28 cellular contexts compared by ENCODE assay signal in genomic region chr2:120290737-120291136, GRCh38. TPM values are rescaled to one million over a fixed set of nuclear protein-coding genes. Genes with fewer than 3 reads are reported as not detected.
A peak's percentile ranks its signal among the peaks of the same experiment; 100 is the strongest.
DNase-seq lines count a peak whose midpoint lies in the region; ATAC-seq and TF ChIP-seq lines count a peak whose summit lies in the region.
"Had no signal": no experiment of that assay in that cellular context is flagged by ENCODE, and none has a peak within 500 bp of the region (broad histone marks: within the 10 kb centered on the region; RNA-seq: fewer than 3 reads in every experiment).

No MANE protein-coding gene starts in this region.

- H3K9ac ChIP-seq in SK-N-SH: no peak overlapping the region
- no peak overlapping the region for H3K9ac ChIP-seq in HUES64 (ENCODE audit: low read depth, low read length)
- H3K9ac ChIP-seq in trophoblast cell (ENCODE audit: low read length): no peak overlapping the region
- H3K9ac ChIP-seq: BLaER1 treated with 17β-estradiol and CSF1 and Interleukin-3, amounts not matched to agents 10 nM and 100 nM had no signal

- POLR2A ChIA-PET in SK-N-SH (lab: Yijun Ruan, JAX): no interaction called here

- no peak overlapping the region for H3K18ac ChIP-seq in trophoblast cell (ENCODE audit: low read length)

- H4K8ac ChIP-seq in trophoblast cell (ENCODE audit: low read depth, low read length): no peak overlapping the region

- H3K36me3 ChIP-seq in SK-N-SH (replicated peaks in 1 of 2; ENCODE audit: control insufficient read depth in 1 of 2, insufficient read depth in 2 of 2, low read length in 1 of 2) (peaks cover 23 to 29% of the 10 kb centered on the region in 2 experiments), HUES64 (ENCODE audit: insufficient read depth, low read length) (no peaks in the 10 kb centered on the region; the same call in 1 of the 2 replicates), trophoblast cell (ENCODE audit: control insufficient read depth in 1 of 2, insufficient read depth in 2 of 2, low read length in 2 of 2) (peaks cover 3 to 8% of the 10 kb centered on the region in 2 experiments)

- H4K12ac ChIP-seq in trophoblast cell (ENCODE audit: low read depth, low read length): no peak overlapping the region

- H3K79me2 ChIP-seq in SK-N-SH (ENCODE audit: insufficient read depth) (peaks cover 14% of the 10 kb centered on the region; the same call in 1 of the 2 replicates), trophoblast cell (ENCODE audit: control insufficient read depth, insufficient read depth, low read length, poor library complexity) (no peaks in the 10 kb centered on the region)

- H4K91ac ChIP-seq in trophoblast cell (ENCODE audit: low read depth, low read length): peak overlapping the region; percentile 70

- 78% methylated on average over 2 of the region's 2 CpGs for WGBS in SK-N-SH (ENCODE audit: low lambda C conversion rate)
- WGBS in HUES64: 50% methylated on average over 2 of the region's 2 CpGs
- WGBS in trophoblast cell (ENCODE audit: extremely low coverage, insufficient coverage, insufficient read length): no CpG with 5 or more reads among the region's 2 CpGs

- CTCF ChIA-PET in SK-N-SH (lab: Yijun Ruan, JAX): interaction anchor here (0.6 to 3.7 kb wide), 8 partner anchors 10 to 357 kb away, joined by 3 to 23 read pairs (median 4); no protein-coding TSS in a partner anchor

- H2AFZ ChIP-seq in SK-N-SH (ENCODE audit: low read depth): no peak overlapping the region
- H2AFZ ChIP-seq in trophoblast cell (ENCODE audit: insufficient read depth, low read length, poor library complexity): no peak overlapping the region

- H3K27me3 ChIP-seq in SK-N-SH (ENCODE audit: insufficient read depth) (no peaks in the 10 kb centered on the region), HUES64 (ENCODE audit: insufficient read depth, low read length) (no peaks in the 10 kb centered on the region), trophoblast cell (ENCODE audit: insufficient read depth, low read length) (no peaks in the 10 kb centered on the region)
- H3K27me3 ChIP-seq: adrenal gland; BLaER1 treated with 17β-estradiol and CSF1 and Interleukin-3, amounts not matched to agents 10 nM and 100 nM; body of pancreas; gastrocnemius medialis; neutrophil; tibial nerve had no signal

- no peak for TF ChIP-seq EP300 in SK-N-SH (IDR thresholded peaks at IDR 0.05; ENCODE audit: borderline replicate concordance in 1 of 2, low read depth in 1 of 2, low read length in 1 of 2)

- peaks cover 31% of the 10 kb centered on the region for H3F3A ChIP-seq in SK-N-SH (replicated peaks; ENCODE audit: insufficient read depth)

- peak overlapping the region; percentile 48 for H3K14ac ChIP-seq in trophoblast cell (ENCODE audit: low read length)

- TF ChIP-seq RAD21 in SK-N-SH (IDR thresholded peaks at IDR 0.05; ENCODE audit: low read length): no peak

- DNase-seq in SK-N-SH: no peak
- DNase-seq in dermis microvascular lymphatic vessel endothelial cell (ENCODE audit: low read depth in 2 of 2): peak; percentile 21
- DNase-seq in trophoblast cell: no peak
- no peak for DNase-seq in NCI-H146 treated with DMSO at 0.1 percent for 48 hours (lab: John Stamatoyannopoulos, UW; ENCODE audit: unreplicated experiment)
- DNase-seq: activated naive CD4-positive, alpha-beta T cell treated with anti-CD3 and anti-CD28 coated beads for 36 hours; activated T-cell treated with anti-CD3 and anti-CD28 coated beads, Interleukin-2, amount 50 U/mL, for 4 hours; body of pancreas; cerebellar nuclear complex; DMS53; gastrocnemius medialis; lower lobe of right lung; naive thymus-derived CD4-positive, alpha-beta T cell; NCI-H1092 treated with DMSO at 0.1 percent for 48 hours; NCI-H187 treated with DMSO at 0.1 percent for 48 hours; NCI-H2171; RPMI8226; stimulated activated CD4-positive, alpha-beta T cell treated with anti-CD3 and anti-CD28 coated beads, Interleukin-15, amount 100 ng/mL, for 24 hours had no signal

- TF ChIP-seq CTCF in SK-N-SH (IDR thresholded peaks at IDR 0.05): no peak

- H3K4ac ChIP-seq in trophoblast cell (ENCODE audit: low read depth, low read length): no peak overlapping the region

- peaks cover 8 to 18% of the 10 kb centered on the region in 2 experiments; a peak in 3 of 4 replicates for H3K4me1 ChIP-seq in SK-N-SH (ENCODE audit: control insufficient read depth in 1 of 2, insufficient read depth in 2 of 2, low read depth in 1 of 2, low read length in 1 of 2)
- peaks cover 37% of the 10 kb centered on the region for H3K4me1 ChIP-seq in HUES64 (ENCODE audit: insufficient read depth, low read length)
- peaks cover 17 to 26% of the 10 kb centered on the region in 2 experiments for H3K4me1 ChIP-seq in trophoblast cell (ENCODE audit: control insufficient read depth in 1 of 2, insufficient read depth in 2 of 2, low read length in 2 of 2)
- H3K4me1 ChIP-seq: gastrocnemius medialis, tibial nerve had no signal

- no peak for ATAC-seq in SK-N-SH treated with all-trans-retinoic acid at 6 μM for 48 hours
- ATAC-seq in HG03354 (IDR thresholded peaks at IDR 0.05; ENCODE audit: poor library complexity, severe bottlenecking, unreplicated experiment): no peak
- no peak for ATAC-seq in HG02678 (IDR thresholded peaks at IDR 0.05; ENCODE audit: unreplicated experiment)
- ATAC-seq: activated T-cell treated with anti-CD3 and anti-CD28 coated beads, Interleukin-2, amount 50 U/mL, for 4 hours; gastrocnemius medialis; lower lobe of right lung; naive thymus-derived CD4-positive, alpha-beta T cell; stimulated activated effector memory CD8-positive, alpha-beta T cell treated with anti-CD3 and anti-CD28 coated beads, Interleukin-12 subunit alpha, Interleukin-12 subunit beta, amount 100 ng/mL, for 72 hours had no signal

- H3K4me2 ChIP-seq in SK-N-SH (peak overlapping the region; percentile 25; the same call in 1 of the 2 replicates), trophoblast cell (ENCODE audit: low read length) (no peak overlapping the region)

- H3K27ac ChIP-seq in SK-N-SH (ENCODE audit: low read depth in 2 of 2, low read length in 1 of 2): peak overlapping the region in 1 of 2 experiments; percentile 60; a peak in 2 of 4 replicates
- H3K27ac ChIP-seq in HUES64 (ENCODE audit: low read depth, low read length): peak overlapping the region; percentile 48; the same call in 1 of the 2 replicates
- peak overlapping the region; percentile 70 for H3K27ac ChIP-seq in trophoblast cell (ENCODE audit: low read depth, low read length)
- H3K27ac ChIP-seq: BLaER1 treated with 17β-estradiol and CSF1 and Interleukin-3, amounts not matched to agents 10 nM and 100 nM; body of pancreas; gastrocnemius medialis; lower lobe of right lung; tibial nerve had no signal

- peak overlapping the region; percentile 53 for H2AK5ac ChIP-seq in trophoblast cell (ENCODE audit: low read length)

- peak overlapping the region; percentile 63 for H2BK120ac ChIP-seq in trophoblast cell (ENCODE audit: insufficient read depth, low read length, poor library complexity)

- H4K20me1 ChIP-seq in SK-N-SH (ENCODE audit: insufficient read depth): peaks cover 4% of the 10 kb centered on the region; the same call in 1 of the 2 replicates

- H3K4me3 ChIP-seq in SK-N-SH (ENCODE audit: low read depth in 2 of 2, low read length in 1 of 2) (no peak overlapping the region; a peak in 1 of 4 replicates), HUES64 (ENCODE audit: low read length) (no peak overlapping the region), trophoblast cell (ENCODE audit: low read depth, low read length) (no peak overlapping the region)
- H3K4me3 ChIP-seq: adrenal gland; BLaER1 treated with 17β-estradiol and CSF1 and Interleukin-3, amounts not matched to agents 10 nM and 100 nM; body of pancreas; gastrocnemius medialis; K562; lower lobe of right lung; tibial nerve had no signal

- no peaks in the 10 kb centered on the region for H3K9me3 ChIP-seq in SK-N-SH
- H3K9me3 ChIP-seq in HUES64 (ENCODE audit: insufficient read depth, low read depth, low read length): no peaks in the 10 kb centered on the region
- H3K9me3 ChIP-seq in trophoblast cell (ENCODE audit: insufficient read depth, low read depth, low read length): no peaks in the 10 kb centered on the region
- H3K9me3 ChIP-seq: adrenal gland; BLaER1 treated with 17β-estradiol and CSF1 and Interleukin-3, amounts not matched to agents 10 nM and 100 nM; body of pancreas; gastrocnemius medialis; lower lobe of right lung; neutrophil; tibial nerve had no signal

- no peak overlapping the region for H3K23ac ChIP-seq in trophoblast cell (ENCODE audit: low read length)

- no peak overlapping the region for H2BK5ac ChIP-seq in trophoblast cell (ENCODE audit: low read depth, low read length, poor library complexity)

- H3K79me1 ChIP-seq in trophoblast cell (ENCODE audit: low read length): peaks cover 18% of the 10 kb centered on the region

- peak overlapping the region; percentile 69 for H2BK12ac ChIP-seq in trophoblast cell (ENCODE audit: low read length)

- no peaks in the 10 kb centered on the region for H3K9me2 ChIP-seq in SK-N-SH

TF ChIP-seq in SK-N-SH, 30 proteins besides CTCF, POLR2A, EP300 and RAD21 (continues in another document):
- TF ChIP-seq POLR2AphosphoS5 (IDR thresholded peaks at IDR 0.05; ENCODE audit: low read depth, low read length): no peak
- TF ChIP-seq FOSL2 (IDR thresholded peaks at IDR 0.05; ENCODE audit: borderline replicate concordance, low read depth): no peak
- TF ChIP-seq MAX (IDR thresholded peaks at IDR 0.05; ENCODE audit: low read depth): no peak

TF ChIP-seq in SK-N-SH treated with all-trans-retinoic acid at 6 μM for 48 hours, 23 proteins besides CTCF, POLR2A, EP300 and RAD21 (continues in another document):
- TF ChIP-seq GLIS3 (CRISPR knock-in tag; IDR thresholded peaks at IDR 0.05): no peak
- no peak for TF ChIP-seq BACH2 (CRISPR knock-in tag; IDR thresholded peaks at IDR 0.05; ENCODE audit: borderline replicate concordance)

RNA-seq across cellular contexts. Expression of gene RALB, which starts 38.1 kb away (rescaled TPM):
- 37.2 and 40.8 TPM in 2 replicates for polyA plus RNA-seq in SK-N-SH (2012; rRNA removed)
- polyA plus RNA-seq in SK-N-SH (2012; cell fraction: cytosol; rRNA removed): 50.9 and 54.5 TPM in 2 replicates
- 8.4 and 13.9 TPM in 2 replicates for polyA plus RNA-seq in SK-N-SH (2012; cell fraction: nucleus; rRNA removed)
- 20.5 TPM for polyA plus RNA-seq in HUES64 (2013, experiment 1 of 2)
- polyA plus RNA-seq in HUES64 (2013, experiment 2 of 2): 24.3 TPM
- 181 and 182 TPM in 2 replicates for total RNA-seq in dermis microvascular lymphatic vessel endothelial cell
- 61.1 and 61.5 TPM in 2 replicates for polyA plus RNA-seq in trophoblast cell (2013)

RNA-seq across cellular contexts. Expression of gene INHBB, which starts 55.2 kb away (rescaled TPM):
- polyA plus RNA-seq in SK-N-SH (2012; rRNA removed): 0.03 TPM in 1 of 2 replicates, not detected in the other
- 0.01 TPM in 2 replicates for polyA plus RNA-seq in SK-N-SH (2012; cell fraction: cytosol; rRNA removed)
- polyA plus RNA-seq in SK-N-SH (2012; cell fraction: nucleus; rRNA removed): 0.07 and 0.08 TPM in 2 replicates
- polyA plus RNA-seq in HUES64 (2013, experiment 1 of 2): 0.10 TPM
- polyA plus RNA-seq in HUES64 (2013, experiment 2 of 2): 0.13 TPM
- total RNA-seq in dermis microvascular lymphatic vessel endothelial cell: 20.4 and 35.3 TPM in 2 replicates
- 0.10 and 0.15 TPM in 2 replicates for polyA plus RNA-seq in trophoblast cell (2013)
- total RNA-seq: activated naive CD4-positive, alpha-beta T cell treated with anti-CD3 and anti-CD28 coated beads for 36 hours; K562; naive thymus-derived CD4-positive, alpha-beta T cell; T-helper 2 cell treated with Interferon-gamma antibody and Interleukin-4, amounts not matched to agents 100 ng/mL and 5 ng/mL, for 36 hours had no signal
- polyA plus RNA-seq: K562; naive thymus-derived CD4-positive, alpha-beta T cell had no signal

Comparison
In these comparisons a context has a peak if more than half of its experiments do, and no peak if none do; other contexts are left out.
1. DNase-seq: peak in dermis microvascular lymphatic vessel endothelial cell (2 of 2); none in SK-N-SH (single experiment), trophoblast cell (0 of 2) and NCI-H146 treated with DMSO at 0.1 percent for 48 hours (single experiment).